ENCODE assay signal across 14 cellular contexts in the genomic region with DNA sequence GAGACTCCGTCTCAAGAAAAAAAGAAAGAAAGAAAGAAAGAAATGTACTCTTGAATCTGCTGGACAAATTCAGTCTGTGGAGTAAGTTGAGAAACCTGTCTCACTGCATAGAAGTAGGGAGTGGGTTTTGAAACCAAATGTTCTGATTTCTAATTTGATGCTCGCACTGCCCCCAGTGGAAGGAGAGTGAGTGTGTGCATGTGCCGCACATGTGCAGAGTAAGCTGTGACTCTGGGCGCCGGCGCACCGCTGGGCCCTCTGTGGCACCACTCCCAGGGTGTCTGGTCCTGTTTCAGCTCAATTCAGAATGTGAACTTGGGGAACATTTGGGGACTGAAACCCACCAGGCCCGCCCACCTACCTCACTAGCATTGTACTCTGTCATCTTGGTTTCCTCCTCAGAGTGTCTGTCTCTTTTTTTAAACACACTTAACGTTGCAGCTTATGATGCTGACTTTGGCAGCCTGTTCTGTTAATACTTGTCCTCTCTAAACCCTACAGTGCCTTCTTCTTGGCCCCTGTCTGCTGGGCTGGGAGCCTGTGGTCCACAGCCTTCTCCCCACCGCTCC.
DNase-seq lines count a peak whose midpoint lies in the region; ATAC-seq, FAIRE-seq and TF ChIP-seq lines count a peak whose summit lies in the region.
"Had no signal": no experiment of that assay in that cellular context is flagged by ENCODE, and none has a peak within 500 bp of the region (broad histone marks: within the 10 kb centered on the region; RNA-seq: fewer than 3 reads in every experiment).

No MANE protein-coding gene starts in this region.

- in situ Hi-C loops in HepG2 (cut with HindIII; ENCODE audit: extremely low pct_ligation_motif_present, low pct_unique_long_range_greater_than_20kb): no loop called here
- in situ Hi-C loops in transverse colon (cut with MboI; ENCODE audit: low pct_ligation_motif_present in 1 of 4, low pct_unique_long_range_greater_than_20kb in 1 of 4, low sequenced_read_pairs in 3 of 4): no loop called here

- H3K27ac ChIP-seq in HepG2 (ENCODE audit: extremely low read length, insufficient read depth, low read length) (no peak overlapping the region), right lobe of liver (no peak overlapping the region), transverse colon (no peak overlapping the region)
- H3K27ac ChIP-seq: esophagus muscularis mucosa, prostate gland had no signal

- CTCF ChIA-PET in HepG2 (lab: Yijun Ruan, JAX; ENCODE audit: low intra/inter-chr PET ratio, low total read pairs): no interaction called here

- TF ChIP-seq CTCF in HepG2 (CRISPR knock-in tag; IDR thresholded peaks at IDR 0.05) (peak; percentile 27), right lobe of liver (IDR thresholded peaks at IDR 0.05) (no peak), Loucy (conservative IDR thresholded peaks at IDR 0.05; ENCODE audit: low read length) (peak; percentile 33; the same call in 1 of the 2 replicates), epithelial cell of proximal tubule (conservative IDR thresholded peaks at IDR 0.05; ENCODE audit: low read depth, low read length) (peak; percentile 4), transverse colon (IDR thresholded peaks at IDR 0.05) (no peak)

- no TSS peak for BruUV-seq in HepG2 (replicated peaks; lab: Mats Ljungman, UMichigan)

- FAIRE-seq in HepG2 (lab: Jason Lieb, UNC) (no peak), urothelium cell line (lab: Jason Lieb, UNC) (no peak)

- TF ChIP-seq POLR2A in HepG2 (IDR thresholded peaks at IDR 0.05; ENCODE audit: insufficient read depth in 1 of 2, low read depth in 2 of 2, low read length in 2 of 2) (no peak), right lobe of liver (IDR thresholded peaks at IDR 0.05) (no peak), transverse colon (IDR thresholded peaks at IDR 0.05) (no peak)

- H2AFZ ChIP-seq in HepG2 (ENCODE audit: low read length) (no peak overlapping the region), Loucy (ENCODE audit: low read length) (no peak overlapping the region)

- TF ChIP-seq EP300 in HepG2 (IDR thresholded peaks at IDR 0.05; ENCODE audit: low read depth in 2 of 2, low read length in 2 of 2) (no peak), HepG2 (CRISPR knock-in tag; IDR thresholded peaks at IDR 0.05; ENCODE audit: borderline replicate concordance) (no peak), transverse colon (IDR thresholded peaks at IDR 0.05; ENCODE audit: low read depth) (no peak)

- POLR2A ChIA-PET in HepG2 (lab: Yijun Ruan, JAX): no interaction called here

- H3F3A ChIP-seq in Loucy (ENCODE audit: low read depth): no peaks in the 10 kb centered on the region

- no peaks in the 10 kb centered on the region for H4K20me1 ChIP-seq in HepG2 (ENCODE audit: insufficient read depth, low read length)
- no peaks in the 10 kb centered on the region for H4K20me1 ChIP-seq in Loucy (ENCODE audit: insufficient read depth, low read length, poor library complexity, severe bottlenecking)

- TF ChIP-seq RAD21 in HepG2 (CRISPR knock-in tag; IDR thresholded peaks at IDR 0.05): no peak

- intact Hi-C loops in HepG2 (cut with micrococcal nuclease; ENCODE audit: unreplicated experiment) (no loop called here), right lobe of liver (cut with DNase I) (no loop called here), transverse colon (cut with DNase I; ENCODE audit: low total_unique reads) (no loop called here)

- H3K79me2 ChIP-seq in HepG2 (ENCODE audit: insufficient read depth, low read length): no peaks in the 10 kb centered on the region
- H3K79me2 ChIP-seq in Loucy (ENCODE audit: insufficient read depth, low read length): no peaks in the 10 kb centered on the region

- H3K4me2 ChIP-seq in HepG2 (ENCODE audit: low read depth, low read length) (no peak overlapping the region), Loucy (ENCODE audit: low read depth, low read length, poor library complexity, severe bottlenecking) (no peak overlapping the region)

- ATAC-seq in HepG2: peak; percentile 97
- ATAC-seq in right lobe of liver: no peak

- no peak overlapping the region for H3K9ac ChIP-seq in HepG2 (ENCODE audit: insufficient read depth, low read depth, low read length)
- no peak overlapping the region for H3K9ac ChIP-seq in Loucy (ENCODE audit: low read depth, low read length, poor library complexity, severe bottlenecking)

- H3K27me3 ChIP-seq in HepG2 (ENCODE audit: control insufficient read depth in 1 of 2, insufficient read depth in 2 of 2, low read length in 2 of 2) (0 out of 5 replicates have a peak, but pooled peaks cover 0 to 4% of the 10 kb centered on the region in 2 experiments), right lobe of liver (no peaks in the 10 kb centered on the region), Loucy (ENCODE audit: insufficient read depth, low read length, poor library complexity, severe bottlenecking) (no peaks in the 10 kb centered on the region), transverse colon (peaks cover 6% of the 10 kb centered on the region)
- H3K27me3 ChIP-seq: esophagus muscularis mucosa had no signal

- H3K4me1 ChIP-seq in HepG2 (ENCODE audit: insufficient read depth, low read length) (no peaks in the 10 kb centered on the region), right lobe of liver (no peaks in the 10 kb centered on the region), Loucy (ENCODE audit: insufficient read depth, low read length, poor library complexity, severe bottlenecking) (no peaks in the 10 kb centered on the region), transverse colon (no peaks in the 10 kb centered on the region)
- H3K4me1 ChIP-seq: esophagus muscularis mucosa, HAP-1, prostate gland had no signal

- H3K36me3 ChIP-seq in HepG2 (replicated peaks in 1 of 2; ENCODE audit: control insufficient read depth in 1 of 2, insufficient read depth in 2 of 2, low read length in 2 of 2) (no peaks in the 10 kb centered on the region), right lobe of liver (no peaks in the 10 kb centered on the region), Loucy (ENCODE audit: insufficient read depth, low read length) (no peaks in the 10 kb centered on the region), transverse colon (no peaks in the 10 kb centered on the region)
- H3K36me3 ChIP-seq: esophagus muscularis mucosa, HAP-1, prostate gland had no signal

- H3K9me3 ChIP-seq in HepG2 (ENCODE audit: low read length) (no peaks in the 10 kb centered on the region), right lobe of liver (no peaks in the 10 kb centered on the region), Loucy (ENCODE audit: insufficient read depth, low read depth, low read length) (no peaks in the 10 kb centered on the region), transverse colon (no peaks in the 10 kb centered on the region)
- H3K9me3 ChIP-seq: esophagus muscularis mucosa, HAP-1, prostate gland had no signal

- 43% methylated on average over 4 of the region's 10 CpGs for WGBS in HepG2 (ENCODE audit: low lambda C conversion rate)
- WGBS in right lobe of liver (ENCODE audit: insufficient coverage, low coverage, low lambda C conversion rate, missing lambda C conversion rate): 50% methylated on average over 3 of the region's 10 CpGs
- 65 to 78% methylated on average over 5 to 10 of the region's 10 CpGs for WGBS in transverse colon (ENCODE audit: low coverage in 1 of 2), 2 donors

- no peaks in the 10 kb centered on the region for H3K9me2 ChIP-seq in Loucy (replicated peaks; ENCODE audit: low read depth, low read length)

- H3K4me3 ChIP-seq in HepG2 (replicated peaks in 1 of 3; ENCODE audit: insufficient read depth in 1 of 3, low read depth in 2 of 3, low read length in 3 of 3) (no peak overlapping the region), right lobe of liver (no peak overlapping the region), Loucy (ENCODE audit: low read length, poor library complexity, severe bottlenecking) (no peak overlapping the region), epithelial cell of proximal tubule (ENCODE audit: low read depth, low read length) (no peak overlapping the region), transverse colon (no peak overlapping the region)
- H3K4me3 ChIP-seq: esophagus muscularis mucosa, HAP-1, prostate gland had no signal

- DNase-seq in HepG2 (ENCODE audit: low spot score) (no peak), right lobe of liver (no peak), epithelial cell of proximal tubule (ENCODE audit: low read depth) (no peak), urothelium cell line (ENCODE audit: low spot score) (peak; percentile 44), DMS79 (lab: John Stamatoyannopoulos, UW) (no peak), NCI-H510A (lab: John Stamatoyannopoulos, UW) (no peak), transverse colon (no peak)
- DNase-seq: activated naive CD8-positive, alpha-beta T cell treated with anti-CD3 and anti-CD28 coated beads, Interleukin-2, amount 10 ng/mL, durations not matched to agents 7 days and 5 days; NCI-H2081; T1000 had no signal

TF ChIP-seq in HepG2, 621 proteins besides CTCF, POLR2A, EP300 and RAD21:
- no peak for TF ChIP-seq HOXD1 (CRISPR knock-in tag; IDR thresholded peaks at IDR 0.05)
- TF ChIP-seq, protein P1, sequence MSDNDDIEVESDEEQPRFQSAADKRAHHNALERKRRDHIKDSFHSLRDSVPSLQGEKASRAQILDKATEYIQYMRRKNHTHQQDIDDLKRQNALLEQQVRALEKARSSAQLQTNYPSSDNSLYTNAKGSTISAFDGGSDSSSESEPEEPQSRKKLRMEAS (IDR thresholded peaks at IDR 0.05): peak; percentile 27; the same call in 1 of the 2 replicates

Comparison
In these comparisons a context has a peak if more than half of its experiments do, and no peak if none do; other contexts are left out.
1. CTCF ChIP-seq: peak in HepG2 (single experiment), Loucy (single experiment) and epithelial cell of proximal tubule (single experiment); none in right lobe of liver (0 of 4) and transverse colon (0 of 5).